8 cellular contexts compared by ENCODE assay signal in the genomic region with DNA sequence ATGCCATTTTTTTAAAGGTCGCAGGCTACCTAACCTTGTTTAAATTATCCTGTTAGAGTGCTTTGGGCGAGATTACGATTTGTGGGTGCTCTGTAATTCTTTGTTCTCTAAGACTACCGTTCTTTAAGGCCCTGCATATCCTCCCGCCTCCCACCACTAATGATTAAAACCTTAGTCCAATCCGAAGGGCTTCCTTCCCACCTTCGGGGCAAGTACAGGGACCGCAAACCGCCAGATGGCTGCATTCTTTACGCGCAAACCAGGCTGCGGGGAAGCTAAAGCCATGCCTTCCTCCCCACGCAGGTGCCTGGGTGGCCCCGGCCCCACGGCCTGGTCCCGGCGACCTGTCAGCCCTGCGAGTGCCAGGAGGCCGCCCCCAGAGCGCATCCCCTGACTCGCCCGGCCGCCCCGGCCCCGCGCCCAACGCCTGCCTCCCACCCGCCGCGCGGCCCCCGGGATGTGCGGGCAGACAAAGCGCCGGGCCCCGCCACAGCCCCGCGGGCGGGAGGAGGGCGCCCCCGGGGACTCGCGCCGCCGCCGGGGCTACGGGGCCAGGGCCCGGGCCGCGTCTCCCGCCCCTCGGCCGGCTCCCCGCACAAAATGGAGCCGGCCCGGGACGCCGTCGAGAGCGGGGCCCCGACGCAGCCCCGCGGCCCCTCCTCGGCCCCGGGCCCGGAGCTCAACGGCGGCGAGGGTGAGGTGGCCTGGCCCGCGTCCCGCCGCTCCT. TPM values are rescaled to one million over a fixed set of nuclear protein-coding genes. Genes with fewer than 3 reads are reported as not detected.
DNase-seq lines count a peak whose midpoint lies in the region; ATAC-seq, FAIRE-seq and TF ChIP-seq lines count a peak whose summit lies in the region.

No MANE protein-coding gene starts in this region.

- H3K27me3 Mint-ChIP-seq in Calu3 (ENCODE audit: unreplicated experiment) (peaks cover 12% of the 10 kb centered on the region), T-helper 17 cell (peaks cover 8% of the 10 kb centered on the region)

- peak overlapping the region; percentile 62 for H3K4me3 Mint-ChIP-seq in Calu3 (ENCODE audit: low read depth, unreplicated experiment)
- peak overlapping the region; percentile 89 for H3K4me3 Mint-ChIP-seq in T-helper 17 cell

- no peak for FAIRE-seq in HTR-8/SVneo (lab: Jason Lieb, UNC)

- H3K36me3 ChIP-seq in rectal smooth muscle tissue (ENCODE audit: control insufficient read depth, insufficient read depth, low read length): no peaks in the 10 kb centered on the region

- H3K27me3 ChIP-seq in right cardiac atrium (ENCODE audit: control insufficient read depth, insufficient read depth) (no peaks in the 10 kb centered on the region), rectal smooth muscle tissue (ENCODE audit: control insufficient read depth, insufficient read depth, low read length) (no peaks in the 10 kb centered on the region)

- peaks cover 8% of the 10 kb centered on the region for H3K4me1 ChIP-seq in right cardiac atrium (ENCODE audit: control insufficient read depth, insufficient read depth, low read length)
- peaks cover 22% of the 10 kb centered on the region for H3K4me1 ChIP-seq in rectal smooth muscle tissue (ENCODE audit: control insufficient read depth, insufficient read depth, low read length)

- intact Hi-C loops in Calu3 (cut with micrococcal nuclease; ENCODE audit: unreplicated experiment): no loop called here
- intact Hi-C loops in right cardiac atrium (cut with DNase I): no loop called here

- CTCF ChIA-PET in Calu3 (lab: Charles Lee): interaction anchor here (0.6 to 1.7 kb wide), 4 partner anchors 16 to 172 kb away, joined by 3 to 5 read pairs (median 4); a partner anchor contains a TSS

- no peaks in the 10 kb centered on the region for H3K9me3 Mint-ChIP-seq in Calu3 (ENCODE audit: low read depth, unreplicated experiment)

- no peak overlapping the region for H3K27ac Mint-ChIP-seq in Calu3 (ENCODE audit: unreplicated experiment)
- peak overlapping the region; percentile 67 for H3K27ac Mint-ChIP-seq in T-helper 17 cell

- TF ChIP-seq CTCF in Calu3 (IDR thresholded peaks at IDR 0.05; ENCODE audit: unreplicated experiment): no peak

- peak; percentile 46 for DNase-seq in Calu3
- peak; percentile 8 for DNase-seq in HTR-8/SVneo (ENCODE audit: insufficient read length, low spot score)
- DNase-seq in T-helper 17 cell: peak; percentile 27 to 39 (median 37)
- peak in 33 of 58 donors; percentile 3 to 55 (median 20) for DNase-seq in anterior cingulate cortex (lab: John Stamatoyannopoulos, UW)
- peak; percentile 36 to 79 (median 78) for DNase-seq in right cardiac atrium
- no peak for DNase-seq in superior temporal gyrus (ENCODE audit: extremely low spot score)

- no peaks in the 10 kb centered on the region for H3K9me3 ChIP-seq in T-helper 17 cell (ENCODE audit: control insufficient read depth, low read length, poor library complexity, severe bottlenecking)
- no peaks in the 10 kb centered on the region for H3K9me3 ChIP-seq in right cardiac atrium (ENCODE audit: control insufficient read depth, low read length)

- H3K27ac ChIP-seq in right cardiac atrium (ENCODE audit: low read length) (peak overlapping the region; percentile 99), rectal smooth muscle tissue (ENCODE audit: low read depth, low read length) (peak overlapping the region; percentile 71)

- H3K9ac ChIP-seq in rectal smooth muscle tissue (ENCODE audit: low read length): peak overlapping the region; percentile 25

- WGBS in right cardiac atrium: under 1% methylated on average over 73 of the region's 74 CpGs

- no TSS peak for BruUV-seq in Calu3 (replicated peaks; lab: Mats Ljungman, UMichigan)

- peaks cover 5% of the 10 kb centered on the region for H3K36me3 Mint-ChIP-seq in Calu3 (ENCODE audit: insufficient read depth, unreplicated experiment)
- H3K36me3 Mint-ChIP-seq in T-helper 17 cell (ENCODE audit: low read depth): peaks cover 4% of the 10 kb centered on the region

- ATAC-seq in GM21367 (IDR thresholded peaks at IDR 0.05; ENCODE audit: unreplicated experiment) (peak; percentile 21), T-helper 17 cell (peak; percentile 2), right cardiac atrium (peak; percentile 9 to 12)

- no peaks in the 10 kb centered on the region for H3K4me1 Mint-ChIP-seq in Calu3 (ENCODE audit: low read depth, unreplicated experiment)
- H3K4me1 Mint-ChIP-seq in T-helper 17 cell: peaks cover 10% of the 10 kb centered on the region

- H3K4me3 ChIP-seq in right cardiac atrium (ENCODE audit: low read length) (peak overlapping the region; percentile 98), rectal smooth muscle tissue (ENCODE audit: low read length) (peak overlapping the region; percentile 67)

RNA-seq across cellular contexts. Expression of a gene that starts 0.7 kb away (rescaled TPM):
- total RNA-seq in Calu3 (2022) (28.3 and 36.0 TPM in 2 replicates), T-helper 17 cell (10 to 100 TPM; 11.7 to 13.7 TPM), right cardiac atrium (10 to 100 TPM; 38.7 to 57.9 (median 48.6) TPM)
- 36.6 TPM for polyA plus RNA-seq in right cardiac atrium
